Comparison of ENCODE assay signal across 9 cellular contexts in the genomic region with DNA sequence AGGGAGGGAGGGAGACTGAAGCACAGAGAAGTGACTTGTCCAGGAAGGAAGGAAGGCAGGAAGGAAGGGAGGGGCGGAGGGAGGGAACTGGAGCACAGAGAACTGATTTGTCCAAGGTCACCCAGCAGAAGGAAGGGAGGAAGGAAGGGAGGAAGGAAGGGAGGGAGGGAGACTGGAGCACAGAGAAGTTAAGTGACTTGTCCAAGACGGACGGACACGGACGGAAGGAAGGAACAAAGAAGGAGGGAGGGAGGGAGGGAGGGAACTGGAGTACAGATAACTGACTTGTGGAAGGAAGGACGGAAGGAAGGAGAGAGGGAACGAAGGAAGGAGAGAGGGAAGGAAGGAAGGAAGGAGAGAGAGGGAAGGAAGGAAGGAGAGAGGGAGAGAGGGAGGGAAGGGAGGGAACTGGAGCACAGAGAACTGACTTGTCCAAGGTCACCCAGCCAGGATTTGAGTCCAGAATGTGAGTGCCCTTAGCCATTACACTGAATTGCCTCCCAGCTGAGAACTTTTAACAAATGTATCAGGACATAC. TPM values are rescaled to one million over a fixed set of nuclear protein-coding genes. Genes with fewer than 3 reads are reported as not detected.
DNase-seq lines count a peak whose midpoint lies in the region; ATAC-seq and TF ChIP-seq lines count a peak whose summit lies in the region.
"Had no signal": no experiment of that assay in that cellular context is flagged by ENCODE, and none has a peak within 500 bp of the region (broad histone marks: within the 10 kb centered on the region; RNA-seq: fewer than 3 reads in every experiment).

No MANE protein-coding gene starts in this region.

- in situ Hi-C loops in astrocyte of the spinal cord (cut with HindIII; ENCODE audit: low sequenced_read_pairs) = no loop called here

- H3K4me3 ChIP-seq in HUES6 (ENCODE audit: low read depth, low read length) = peak overlapping the region; percentile 80
- peak overlapping the region; percentile 83 for H3K4me3 ChIP-seq in astrocyte of the spinal cord (ENCODE audit: low read depth, low read length)
- H3K4me3 ChIP-seq in mucosa of descending colon = no peak overlapping the region

- H3K36me3 Mint-ChIP-seq in Calu3 (ENCODE audit: insufficient read depth, unreplicated experiment) (peaks cover 44% of the 10 kb centered on the region), CD14-positive monocyte (peaks cover 3 to 4% of the 10 kb centered on the region in 2 donors)
- H3K36me3 Mint-ChIP-seq: naive thymus-derived CD8-positive, alpha-beta T cell had no signal

- CTCF ChIA-PET in Calu3 (lab: Charles Lee) = no interaction called here

- no peaks in the 10 kb centered on the region for H3K36me3 ChIP-seq in HUES6 (ENCODE audit: control insufficient read depth, insufficient read depth, low read length)
- no peaks in the 10 kb centered on the region for H3K36me3 ChIP-seq in mucosa of descending colon (ENCODE audit: low read depth)

- H3K27ac ChIP-seq in HUES6 (ENCODE audit: low read depth, low read length) = no peak overlapping the region

- no peak overlapping the region for H3K9ac ChIP-seq in HUES6 (ENCODE audit: low read length)

- no peaks in the 10 kb centered on the region; the same call in 1 of the 2 replicates for H3K4me1 ChIP-seq in HUES6 (ENCODE audit: control insufficient read depth, insufficient read depth, low read length)
- H3K4me1 ChIP-seq in mucosa of descending colon (ENCODE audit: low read depth) = peaks cover 5% of the 10 kb centered on the region

- H3K27ac Mint-ChIP-seq in Calu3 (ENCODE audit: unreplicated experiment) (peak overlapping the region; percentile 87), CD14-positive monocyte (peak overlapping the region in 2 of 7 donors; percentile 20 to 46)

- H3K9me3 ChIP-seq in HUES6 (ENCODE audit: control insufficient read depth, insufficient read depth, low read depth, low read length) = no peaks in the 10 kb centered on the region
- H3K9me3 ChIP-seq in mucosa of descending colon = no peaks in the 10 kb centered on the region

- no TSS peak for BruUV-seq in Calu3 (replicated peaks; lab: Mats Ljungman, UMichigan)

- no peaks in the 10 kb centered on the region for H3K27me3 Mint-ChIP-seq in Calu3 (ENCODE audit: unreplicated experiment)
- peaks cover 28 to 38% (median 38%) of the 10 kb centered on the region in 3 donors for H3K27me3 Mint-ChIP-seq in CD14-positive monocyte (ENCODE audit: low read depth in 3 of 3)

- TF ChIP-seq CTCF in Calu3 (IDR thresholded peaks at IDR 0.05; ENCODE audit: unreplicated experiment) (no peak), astrocyte of the spinal cord (IDR thresholded peaks at IDR 0.05; ENCODE audit: low read depth, low read length) (no peak), mucosa of descending colon (IDR thresholded peaks at IDR 0.05) (no peak), CD14-positive monocyte (IDR thresholded peaks at IDR 0.05) (no peak)

- intact Hi-C loops in Calu3 (cut with micrococcal nuclease; ENCODE audit: unreplicated experiment) (loop anchor here (5.0 kb wide), 1 partner anchor 55 kb away; no protein-coding TSS in a partner anchor), mucosa of descending colon (cut with DNase I, micrococcal nuclease) (no loop called here), CD14-positive monocyte (cut with micrococcal nuclease) (loop anchor here in 1 of 2 donors (5.0 kb wide), 1 partner anchor 60 kb away; no protein-coding TSS in a partner anchor)

- no peaks in the 10 kb centered on the region for H3K9me3 Mint-ChIP-seq in Calu3 (ENCODE audit: low read depth, unreplicated experiment)
- peaks cover 0 to 12% (median 9%) of the 10 kb centered on the region in 7 donors for H3K9me3 Mint-ChIP-seq in CD14-positive monocyte
- H3K9me3 Mint-ChIP-seq: naive thymus-derived CD8-positive, alpha-beta T cell had no signal

- peaks cover 13% of the 10 kb centered on the region for H3K27me3 ChIP-seq in HUES6 (ENCODE audit: control insufficient read depth, insufficient read depth, low read length)

- peak; percentile 8 for DNase-seq in Calu3
- DNase-seq in astrocyte of the spinal cord (ENCODE audit: low read depth, low spot score) = no peak
- peak in 2 of 3 donors; percentile 49 to 69 for DNase-seq in mucosa of descending colon
- DNase-seq in hippocampal formation (lab: John Stamatoyannopoulos, UW) = no peak
- DNase-seq in CD14-positive monocyte (ENCODE audit: low spot score) = no peak
- DNase-seq: naive thymus-derived CD8-positive, alpha-beta T cell had no signal

- ATAC-seq in mucosa of descending colon (peak; percentile 46), GM18867 (IDR thresholded peaks at IDR 0.05; ENCODE audit: unreplicated experiment) (no peak), GM21360 (IDR thresholded peaks at IDR 0.05; ENCODE audit: unreplicated experiment) (no peak)
- ATAC-seq: naive thymus-derived CD8-positive, alpha-beta T cell had no signal

- H3K4me3 Mint-ChIP-seq in Calu3 (ENCODE audit: low read depth, unreplicated experiment) = peak overlapping the region; percentile 91
- peak overlapping the region in 1 of 2 donors; percentile 55 for H3K4me3 Mint-ChIP-seq in CD14-positive monocyte

- H3K4me1 Mint-ChIP-seq in Calu3 (ENCODE audit: low read depth, unreplicated experiment) = no peaks in the 10 kb centered on the region
- H3K4me1 Mint-ChIP-seq in CD14-positive monocyte = peaks cover 28% of the 10 kb centered on the region

RNA-seq across cellular contexts. Expression of gene SLC35F2, which starts 1.5 kb away (rescaled TPM):
- total RNA-seq in Calu3 (2022) = 24.4 and 34.5 TPM in 2 replicates
- 10 to 100 TPM; 13.2 to 32.7 (median 31.6) TPM for total RNA-seq in mucosa of descending colon
- polyA plus RNA-seq in CD14-positive monocyte = under 1 TPM in 1 of 2 donors, not detected in 1; 0.24 TPM

Comparison
In these comparisons a context has a peak if more than half of its experiments do, and no peak if none do; other contexts are left out.
1. DNase-seq: peak in Calu3 (single experiment) and mucosa of descending colon (2 of 3); none in astrocyte of the spinal cord (single experiment), hippocampal formation (0 of 2) and CD14-positive monocyte (single experiment).